Comparison of ENCODE assay signal across 8 cellular contexts in genomic region chr3:157088506-157089454, GRCh38.
DNase-seq lines count a peak whose midpoint lies in the region; ATAC-seq, FAIRE-seq and TF ChIP-seq lines count a peak whose summit lies in the region.

No MANE protein-coding gene starts in this region.

- H2AFZ ChIP-seq in keratinocyte (ENCODE audit: control insufficient read depth, low read length) = peak overlapping the region; percentile 68

- no peaks in the 10 kb centered on the region for H4K20me1 ChIP-seq in keratinocyte (ENCODE audit: control insufficient read depth, extremely low read depth, insufficient read depth, low read length)

- H3K9me3 ChIP-seq in keratinocyte (ENCODE audit: control insufficient read depth, low read depth, low read length) = no peaks in the 10 kb centered on the region

- peaks cover 50% of the 10 kb centered on the region for H3K4me1 ChIP-seq in keratinocyte (ENCODE audit: control insufficient read depth, extremely low read depth, insufficient read depth, low read length)

- H3K9me1 ChIP-seq in keratinocyte (ENCODE audit: control insufficient read depth, extremely low read depth, insufficient read depth, low read length) = no peaks in the 10 kb centered on the region

- H3K27me3 ChIP-seq in bronchial epithelial cell (ENCODE audit: control insufficient read depth, insufficient read depth, low read length) (no peaks in the 10 kb centered on the region), keratinocyte (ENCODE audit: control insufficient read depth, extremely low read depth, insufficient read depth, low read length) (no peaks in the 10 kb centered on the region)

- no peaks in the 10 kb centered on the region for H3K79me2 ChIP-seq in keratinocyte (ENCODE audit: control insufficient read depth, insufficient read depth, low read length)

- TF ChIP-seq CTCF in bronchial epithelial cell (IDR thresholded peaks at IDR 0.05; ENCODE audit: insufficient read depth, low read length, severe bottlenecking) (peak; percentile 23), keratinocyte (optimal IDR thresholded peaks at IDR 0.05 in 1 of 3, IDR thresholded peaks at IDR 0.05 in 1 of 3, conservative IDR thresholded peaks at IDR 0.05 in 1 of 3; ENCODE audit: extremely low read depth in 1 of 3, insufficient read depth in 2 of 3, low read length in 3 of 3) (peak in 2 of 3 experiments; percentile 7)

- H3K4me3 ChIP-seq in bronchial epithelial cell (ENCODE audit: low read depth, low read length) = peak overlapping the region; percentile 61
- peak overlapping the region; percentile 37 to 67 (median 57) for H3K4me3 ChIP-seq in keratinocyte (ENCODE audit: control insufficient read depth in 2 of 3, extremely low read depth in 1 of 3, insufficient read depth in 2 of 3, low read depth in 1 of 3, low read length in 3 of 3)

- dilution Hi-C loops in keratinocyte (cut with MboI; ENCODE audit: extremely low pct_ligation_motif_present, low sequenced_read_pairs) = no loop called here

- H3K4me2 ChIP-seq in keratinocyte (ENCODE audit: control insufficient read depth, extremely low read depth, insufficient read depth, low read depth, low read length) = peak overlapping the region; percentile 90

- peak overlapping the region; percentile 95 for H3K9ac ChIP-seq in keratinocyte (ENCODE audit: control insufficient read depth, extremely low read depth, insufficient read depth, low read length)

- ATAC-seq in GM18861 (IDR thresholded peaks at IDR 0.05; ENCODE audit: unreplicated experiment) = peak; percentile 53
- peak; percentile 63 for ATAC-seq in HG03066 (IDR thresholded peaks at IDR 0.05; ENCODE audit: low read depth, unreplicated experiment)

- H3K36me3 ChIP-seq in bronchial epithelial cell (ENCODE audit: control insufficient read depth, insufficient read depth, low read length) (no peaks in the 10 kb centered on the region), keratinocyte (ENCODE audit: control insufficient read depth in 2 of 2, extremely low read depth in 1 of 2, insufficient read depth in 2 of 2, low read length in 2 of 2) (no peaks in the 10 kb centered on the region)

- FAIRE-seq in bronchial epithelial cell (lab: Jason Lieb, UNC) (no peak), keratinocyte (lab: Jason Lieb, UNC) (peak; percentile 43)

- peak overlapping the region; percentile 98 for H3K27ac ChIP-seq in keratinocyte (ENCODE audit: control insufficient read depth, insufficient read depth, low read length)

- DNase-seq in T-helper 1 cell (peak; percentile 87 to 97 (median 89)), bronchial epithelial cell (ENCODE audit: low read depth) (peak; percentile 79), keratinocyte (ENCODE audit: low read depth, low spot score) (peak; percentile 63), DMS114 treated with DMSO at 0.1 percent for 48 hours (lab: John Stamatoyannopoulos, UW; ENCODE audit: unreplicated experiment) (no peak), DMS79 (lab: John Stamatoyannopoulos, UW) (no peak)
- peak; percentile 84 to 87 for DNase-seq in stimulated activated CD4-positive, alpha-beta T cell treated with anti-CD3 and anti-CD28 coated beads, Interleukin-1b, Interleukin-23, amount 100 ng/mL, for 1 hour (ENCODE audit: low read depth in 2 of 2)

Comparison
In these comparisons a context has a peak if more than half of its experiments do, and no peak if none do; other contexts are left out.
1. DNase-seq: peak in T-helper 1 cell (5 of 5), bronchial epithelial cell (single experiment), keratinocyte (single experiment) and stimulated activated CD4-positive, alpha-beta T cell treated with anti-CD3 and anti-CD28 coated beads, Interleukin-1b, Interleukin-23, amount 100 ng/mL, for 1 hour (2 of 2); none in DMS114 treated with DMSO at 0.1 percent for 48 hours (single experiment) and DMS79 (single experiment).